In the genomic region with DNA sequence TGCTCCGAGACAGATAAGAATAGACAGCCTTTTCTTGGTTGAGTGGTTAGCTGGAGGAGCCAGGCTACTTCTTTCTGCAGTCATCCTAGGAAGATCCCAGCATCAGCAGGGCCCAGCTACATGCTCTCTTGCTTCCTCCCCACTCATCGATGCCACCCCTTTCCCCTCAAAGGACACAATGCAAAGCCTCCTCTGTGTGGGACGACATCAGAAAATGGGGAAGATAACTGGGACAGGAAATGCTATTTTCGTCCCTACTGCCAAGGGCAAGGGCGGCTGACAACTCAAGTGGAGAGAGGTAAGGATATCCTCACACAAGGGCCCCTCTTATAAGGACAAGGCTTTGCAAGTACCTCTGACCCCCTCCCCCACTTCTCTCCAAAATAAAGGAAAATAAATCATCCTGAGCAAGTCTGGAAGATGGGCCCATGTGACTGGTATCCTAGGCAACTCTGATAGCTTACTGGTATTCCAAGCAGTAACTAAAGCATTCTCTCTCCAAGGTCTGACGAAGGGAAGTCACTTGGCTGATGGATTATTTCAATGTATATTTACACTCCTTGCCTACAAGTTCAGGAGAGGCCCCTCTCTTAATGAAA, we compare ENCODE assay signal across 27 cellular contexts. TPM values are rescaled to one million over a fixed set of nuclear protein-coding genes. Genes with fewer than 3 reads are reported as not detected.
DNase-seq lines count a peak whose midpoint lies in the region; ATAC-seq lines count a peak whose summit lies in the region.
"Had no signal": no experiment of that assay in that cellular context is flagged by ENCODE, and none has a peak within 500 bp of the region (broad histone marks: within the 10 kb centered on the region; RNA-seq: fewer than 3 reads in every experiment).

No MANE protein-coding gene starts in this region.

- H3K27ac Mint-ChIP-seq in activated T-cell treated with anti-CD3 and anti-CD28 coated beads, Interleukin-2, amount 50 U/mL, for 72 hours = peak overlapping the region; percentile 27
- H3K27ac Mint-ChIP-seq in effector memory CD8-positive, alpha-beta T cell = peak overlapping the region; percentile 36 to 81
- H3K27ac Mint-ChIP-seq: activated B cell treated with CpG ODN at 0.5 μM for 24 hours; activated CD4-positive, alpha-beta memory T cell treated with anti-CD3 and anti-CD28 coated beads for 36 hours had no signal

- H3K4me3 Mint-ChIP-seq in activated T-cell treated with anti-CD3 and anti-CD28 coated beads, Interleukin-2, amount 50 U/mL, for 72 hours = no peak overlapping the region
- H3K4me3 Mint-ChIP-seq in effector memory CD8-positive, alpha-beta T cell = no peak overlapping the region
- H3K4me3 Mint-ChIP-seq: activated B cell treated with CpG ODN at 0.5 μM for 24 hours; activated CD4-positive, alpha-beta memory T cell treated with anti-CD3 and anti-CD28 coated beads for 36 hours; naive thymus-derived CD4-positive, alpha-beta T cell had no signal

- no peaks in the 10 kb centered on the region for H3K9me3 Mint-ChIP-seq in activated T-cell treated with anti-CD3 and anti-CD28 coated beads, Interleukin-2, amount 50 U/mL, for 72 hours
- H3K9me3 Mint-ChIP-seq in effector memory CD8-positive, alpha-beta T cell = no peaks in the 10 kb centered on the region
- H3K9me3 Mint-ChIP-seq: activated B cell treated with CpG ODN at 0.5 μM for 24 hours; activated CD4-positive, alpha-beta memory T cell treated with anti-CD3 and anti-CD28 coated beads for 36 hours; naive thymus-derived CD4-positive, alpha-beta T cell had no signal

- no peaks in the 10 kb centered on the region for H3K27me3 Mint-ChIP-seq in activated T-cell treated with anti-CD3 and anti-CD28 coated beads, Interleukin-2, amount 50 U/mL, for 72 hours (ENCODE audit: low read depth)
- H3K27me3 Mint-ChIP-seq in effector memory CD8-positive, alpha-beta T cell = no peaks in the 10 kb centered on the region
- H3K27me3 Mint-ChIP-seq: activated B cell treated with CpG ODN at 0.5 μM for 24 hours; activated CD4-positive, alpha-beta memory T cell treated with anti-CD3 and anti-CD28 coated beads for 36 hours; naive thymus-derived CD4-positive, alpha-beta T cell had no signal

- H3K4me1 Mint-ChIP-seq in activated T-cell treated with anti-CD3 and anti-CD28 coated beads, Interleukin-2, amount 50 U/mL, for 72 hours (ENCODE audit: low read depth) = peaks cover 16% of the 10 kb centered on the region
- peaks cover 21 to 28% of the 10 kb centered on the region in 2 donors for H3K4me1 Mint-ChIP-seq in effector memory CD8-positive, alpha-beta T cell (ENCODE audit: low read depth in 2 of 2)

- in situ Hi-C loops in SK-MEL-5 (cut with HindIII; ENCODE audit: low pct_unique_long_range_greater_than_20kb, low sequenced_read_pairs) = no loop called here

- H3K36me3 Mint-ChIP-seq in activated T-cell treated with anti-CD3 and anti-CD28 coated beads, Interleukin-2, amount 50 U/mL, for 72 hours (ENCODE audit: insufficient read depth in 2 of 2) = peaks cover 7 to 19% of the 10 kb centered on the region in 2 donors
- H3K36me3 Mint-ChIP-seq in effector memory CD8-positive, alpha-beta T cell (ENCODE audit: insufficient read depth) = peaks cover 58% of the 10 kb centered on the region

- ATAC-seq in activated T-cell treated with anti-CD3 and anti-CD28 coated beads, Interleukin-2, amount 50 U/mL, for 72 hours (replicated peaks in 1 of 2) = no peak
- ATAC-seq in effector memory CD8-positive, alpha-beta T cell (replicated peaks) = no peak
- ATAC-seq: naive thymus-derived CD4-positive, alpha-beta T cell; sciatic nerve had no signal

- no peak for DNase-seq in activated T-cell treated with anti-CD3 and anti-CD28 coated beads, Interleukin-2, amount 50 U/mL, for 72 hours
- DNase-seq in activated T-cell treated with anti-CD3 and anti-CD28 coated beads, Interleukin-2, amount 50 U/mL, for 1 hour = no peak
- DNase-seq in SK-MEL-5 (ENCODE audit: low read depth, low spot score) (peak; percentile 22), NCI-H146 treated with DMSO at 0.1 percent for 48 hours (lab: John Stamatoyannopoulos, UW; ENCODE audit: unreplicated experiment) (no peak), NCI-H69 (lab: John Stamatoyannopoulos, UW) (no peak), pons (ENCODE audit: low spot score) (no peak)
- no peak for DNase-seq in effector memory CD8-positive, alpha-beta T cell
- DNase-seq: activated B cell treated with CpG ODN at 0.5 μM for 24 hours; activated CD4-positive, alpha-beta memory T cell treated with anti-CD3 and anti-CD28 coated beads for 36 hours; activated naive CD4-positive, alpha-beta T cell; C1 segment of cervical spinal cord; cortex of kidney; DMS 273 treated with DMSO at 0.1 percent for 48 hours; KG1; kidney glomerular epithelial cell; mesendoderm; naive thymus-derived CD4-positive, alpha-beta T cell; NCI-H1048; NCI-H2107; NCI-H524; posterior cingulate gyrus; stimulated activated CD4-positive, alpha-beta T cell treated with anti-CD3 and anti-CD28 coated beads, Interleukin-15, amount 100 ng/mL, for 24 hours; stimulated activated CD8-positive, alpha-beta memory T cell treated with anti-CD3 and anti-CD28 coated beads, Interleukin-4, amount 100 ng/mL, for 48 hours; T-helper 2 cell; uterus had no signal

- peak overlapping the region; percentile 11 for H3K27ac ChIP-seq in temporal lobe (ENCODE audit: low read depth, low read length)
- H3K27ac ChIP-seq: uterus had no signal

RNA-seq across cellular contexts. Expression of a gene that starts 11.4 kb away (rescaled TPM):
- 10 to 100 TPM; 63.9 to 90.5 TPM for total RNA-seq in activated T-cell treated with anti-CD3 and anti-CD28 coated beads, Interleukin-2, amount 50 U/mL, for 72 hours
- 41.1 and 44.9 TPM in 2 replicates for total RNA-seq in SK-MEL-5 (2014; rRNA removed; shearing (Covaris generic))
- polyA plus RNA-seq in SK-MEL-5 (2015; cell fraction: cytosol; rRNA removed) = 52.8 and 56.4 TPM in 2 replicates
- polyA plus RNA-seq in SK-MEL-5 (2015; cell fraction: nucleus; rRNA removed) = 38.1 and 65.6 TPM in 2 replicates
- total RNA-seq in temporal lobe = 55.3 TPM
